22 cellular contexts compared by ENCODE assay signal in the genomic region with DNA sequence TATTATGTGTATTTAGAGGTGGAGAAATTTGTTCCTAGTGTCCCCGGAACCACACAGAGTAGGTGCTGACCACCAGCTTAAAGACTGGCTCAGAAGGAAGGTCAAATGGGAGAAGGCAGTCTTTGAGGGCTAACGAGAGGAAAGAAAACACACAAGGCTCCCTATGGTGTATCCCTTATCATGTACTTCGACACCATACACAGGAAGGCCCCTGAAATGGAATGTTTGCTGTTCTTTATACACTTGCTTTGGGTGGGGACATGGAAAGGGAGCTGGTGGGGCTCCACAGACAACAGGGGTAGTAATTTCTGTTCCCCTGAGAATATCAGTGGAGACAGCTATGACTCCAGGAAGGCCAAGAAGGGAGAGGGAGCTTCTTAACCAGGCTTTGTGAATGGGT. TPM values are rescaled to one million over a fixed set of nuclear protein-coding genes. Genes with fewer than 3 reads are reported as not detected.
A peak's percentile ranks its signal among the peaks of the same experiment; 100 is the strongest.
DNase-seq lines count a peak whose midpoint lies in the region; ATAC-seq, FAIRE-seq and TF ChIP-seq lines count a peak whose summit lies in the region.
"Had no signal": no experiment of that assay in that cellular context is flagged by ENCODE, and none has a peak within 500 bp of the region (broad histone marks: within the 10 kb centered on the region; RNA-seq: fewer than 3 reads in every experiment).

No MANE protein-coding gene starts in this region.

- CTCF ChIA-PET in PC-3 (lab: Charles Lee) = interaction anchor here (0.7 kb wide), 1 partner anchor 104 kb away, joined by 6 read pairs; no protein-coding TSS in a partner anchor

- peaks cover 6% of the 10 kb centered on the region for H3F3A ChIP-seq in PC-3 (ENCODE audit: low read length, unreplicated experiment)

- intact Hi-C loops in PC-3 (cut with micrococcal nuclease) = no loop called here

- H3K4me3 Mint-ChIP-seq in progenitor cell of endocrine pancreas (ENCODE audit: low read depth) (no peak overlapping the region), type B pancreatic cell (no peak overlapping the region)
- H3K4me3 Mint-ChIP-seq in naive thymus-derived CD8-positive, alpha-beta T cell = no peak overlapping the region
- H3K4me3 Mint-ChIP-seq: activated naive CD8-positive, alpha-beta T cell treated with anti-CD3 and anti-CD28 coated beads for 36 hours; CD8-positive, alpha-beta T cell; stimulated activated naive CD8-positive, alpha-beta T cell treated with anti-CD3 and anti-CD28 coated beads, Interleukin-15, amount 100 ng/mL, for 72 hours had no signal

- WGBS in hepatocyte (ENCODE audit: low lambda C conversion rate, missing lambda C conversion rate) = 61% methylated on average over 3 of the region's 3 CpGs

- H3K4me3 ChIP-seq in BLaER1 (no peak overlapping the region), PC-3 (ENCODE audit: low read length) (no peak overlapping the region), hepatocyte (no peak overlapping the region)

- TF ChIP-seq CTCF in PC-3 (conservative IDR thresholded peaks at IDR 0.05; ENCODE audit: low read depth, low read length) (no peak), hepatocyte (IDR thresholded peaks at IDR 0.05; ENCODE audit: poor library complexity) (no peak), progenitor cell of endocrine pancreas (IDR thresholded peaks at IDR 0.05; ENCODE audit: unreplicated experiment) (no peak), type B pancreatic cell (conservative IDR thresholded peaks at IDR 0.05) (no peak)

- H3K4me1 Mint-ChIP-seq in progenitor cell of endocrine pancreas (ENCODE audit: low read depth) = peaks cover 56% of the 10 kb centered on the region
- peaks cover 21% of the 10 kb centered on the region for H3K4me1 Mint-ChIP-seq in type B pancreatic cell (ENCODE audit: unreplicated experiment)
- peaks cover 34 to 58% (median 44%) of the 10 kb centered on the region in 4 donors for H3K4me1 Mint-ChIP-seq in naive thymus-derived CD8-positive, alpha-beta T cell

- FAIRE-seq in urothelium cell line (lab: Jason Lieb, UNC) = no peak
- FAIRE-seq: endometrium, G401.6, islet of Langerhans had no signal

- H3K27me3 ChIP-seq in BLaER1 (peaks cover 52% of the 10 kb centered on the region), PC-3 (ENCODE audit: low read length) (no peaks in the 10 kb centered on the region), hepatocyte (no peaks in the 10 kb centered on the region)
- H3K27me3 ChIP-seq: brain microvascular endothelial cell had no signal

- BruUV-seq in PC-3 (replicated peaks; lab: Mats Ljungman, UMichigan) = no TSS peak

- H3K9ac ChIP-seq in BLaER1 (no peak overlapping the region), PC-3 (ENCODE audit: low read length) (no peak overlapping the region)

- H3K27ac Mint-ChIP-seq in progenitor cell of endocrine pancreas (peak overlapping the region; percentile 24), type B pancreatic cell (no peak overlapping the region)
- no peak overlapping the region for H3K27ac Mint-ChIP-seq in naive thymus-derived CD8-positive, alpha-beta T cell
- H3K27ac Mint-ChIP-seq: activated naive CD8-positive, alpha-beta T cell treated with anti-CD3 and anti-CD28 coated beads for 36 hours; CD8-positive, alpha-beta T cell; stimulated activated naive CD8-positive, alpha-beta T cell treated with anti-CD3 and anti-CD28 coated beads, Interleukin-15, amount 100 ng/mL, for 72 hours had no signal

- POLR2A ChIA-PET in PC-3 (lab: Charles Lee; ENCODE audit: unreplicated experiment) = interaction anchor here (0.6 kb wide), 1 partner anchor 110 kb away, joined by 16 read pairs; no protein-coding TSS in a partner anchor
- POLR2A ChIA-PET in naive thymus-derived CD8-positive, alpha-beta T cell (lab: Charles Lee) = interaction anchor here (0.7 kb wide), 1 partner anchor 952 kb away, joined by 4 read pairs; no protein-coding TSS in a partner anchor

- H3K36me3 ChIP-seq in BLaER1 = no peaks in the 10 kb centered on the region
- 0 out of 2 replicates have a peak, but pooled peaks cover 5% of the 10 kb centered on the region for H3K36me3 ChIP-seq in PC-3 (ENCODE audit: low read depth, low read length)
- H3K36me3 ChIP-seq in hepatocyte (replicated peaks; ENCODE audit: insufficient read depth, low read depth) = no peaks in the 10 kb centered on the region
- H3K36me3 ChIP-seq: brain microvascular endothelial cell had no signal

- H3K36me3 Mint-ChIP-seq in progenitor cell of endocrine pancreas (ENCODE audit: insufficient read depth) = peaks cover 2% of the 10 kb centered on the region
- H3K36me3 Mint-ChIP-seq in type B pancreatic cell = peaks cover 9% of the 10 kb centered on the region
- H3K36me3 Mint-ChIP-seq in naive thymus-derived CD8-positive, alpha-beta T cell = no peaks in the 10 kb centered on the region
- H3K36me3 Mint-ChIP-seq: activated naive CD8-positive, alpha-beta T cell treated with anti-CD3 and anti-CD28 coated beads for 36 hours; CD8-positive, alpha-beta T cell had no signal

- peak overlapping the region; percentile 83; the same call in 1 of the 2 replicates for H3K4me2 ChIP-seq in BLaER1
- H3K4me2 ChIP-seq in PC-3 (ENCODE audit: low read length) = peak overlapping the region; percentile 36
- peak overlapping the region; percentile 93 for H3K4me2 ChIP-seq in hepatocyte

- H2AFZ ChIP-seq in PC-3 (ENCODE audit: low read length) (no peak overlapping the region), hepatocyte (no peak overlapping the region)

- H3K79me2 ChIP-seq in PC-3 (ENCODE audit: low read length) (peaks cover 94% of the 10 kb centered on the region), hepatocyte (peaks cover 93% of the 10 kb centered on the region)

- H3K9me2 ChIP-seq in PC-3 (replicated peaks; ENCODE audit: low read length) (no peaks in the 10 kb centered on the region), hepatocyte (replicated peaks; ENCODE audit: insufficient read depth) (no peaks in the 10 kb centered on the region)

- ATAC-seq in PC-3 = no peak
- no peak for ATAC-seq in GM19395 (IDR thresholded peaks at IDR 0.05; ENCODE audit: unreplicated experiment)
- ATAC-seq in naive thymus-derived CD8-positive, alpha-beta T cell = no peak
- ATAC-seq: CD8-positive, alpha-beta T cell; stimulated activated naive CD8-positive, alpha-beta T cell treated with anti-CD3 and anti-CD28 coated beads, Interleukin-15, amount 100 ng/mL, for 72 hours had no signal

- DNase-seq in PC-3 (no peak), hepatocyte (ENCODE audit: low spot score) (no peak), progenitor cell of endocrine pancreas (ENCODE audit: low spot score, unreplicated experiment) (no peak), type B pancreatic cell (ENCODE audit: extremely low spot score, unreplicated experiment) (no peak), urothelium cell line (ENCODE audit: low spot score) (no peak)
- DNase-seq in naive thymus-derived CD8-positive, alpha-beta T cell = no peak
- DNase-seq: activated CD4-positive, alpha-beta T cell treated with anti-CD3 and anti-CD28 coated beads, Interleukin-2, amount 50 U/mL, for 1 hour; activated CD8-positive, alpha-beta memory T cell treated with anti-CD3 and anti-CD28 coated beads, Interleukin-2, amount 50 U/mL, for 48 hours; activated naive CD8-positive, alpha-beta T cell treated with anti-CD3 and anti-CD28 coated beads for 36 hours; brain microvascular endothelial cell; CD8-positive, alpha-beta T cell; HCEC 1CT; MM.1S; NCI-H1436; NCI-H524; nucleus accumbens; stimulated activated naive CD8-positive, alpha-beta T cell treated with anti-CD3 and anti-CD28 coated beads, Interleukin-15, amount 100 ng/mL, for 72 hours had no signal

- H3K27me3 Mint-ChIP-seq in progenitor cell of endocrine pancreas = peaks cover 41% of the 10 kb centered on the region
- H3K27me3 Mint-ChIP-seq in type B pancreatic cell = peaks cover 53% of the 10 kb centered on the region
- H3K27me3 Mint-ChIP-seq in naive thymus-derived CD8-positive, alpha-beta T cell = peaks cover 43 to 86% (median 66%) of the 10 kb centered on the region in 5 donors

- H3K9me3 ChIP-seq in BLaER1 (0 out of 2 replicates have a peak, but pooled peaks cover 8% of the 10 kb centered on the region), PC-3 (ENCODE audit: low read length) (no peaks in the 10 kb centered on the region), hepatocyte (ENCODE audit: low read depth) (no peaks in the 10 kb centered on the region)

- H3K4me1 ChIP-seq in BLaER1 (peaks cover 72% of the 10 kb centered on the region), PC-3 (ENCODE audit: insufficient read depth, low read length) (peaks cover 60% of the 10 kb centered on the region), hepatocyte (ENCODE audit: insufficient read depth) (peaks cover 54% of the 10 kb centered on the region)

- H4K20me1 ChIP-seq in BLaER1 = peaks cover 55% of the 10 kb centered on the region
- peaks cover 17% of the 10 kb centered on the region for H4K20me1 ChIP-seq in PC-3 (ENCODE audit: low read length)
- peaks cover 35% of the 10 kb centered on the region for H4K20me1 ChIP-seq in hepatocyte (ENCODE audit: insufficient read depth, poor library complexity, severe bottlenecking)

- no peak overlapping the region for H3K27ac ChIP-seq in BLaER1
- H3K27ac ChIP-seq in PC-3 (ENCODE audit: low read length) = peak overlapping the region; percentile 46
- peak overlapping the region; percentile 65 for H3K27ac ChIP-seq in hepatocyte
- H3K27ac ChIP-seq: brain microvascular endothelial cell had no signal

- H3K9me3 Mint-ChIP-seq in progenitor cell of endocrine pancreas (ENCODE audit: low read depth) (peaks cover 9% of the 10 kb centered on the region), type B pancreatic cell (peaks cover 8% of the 10 kb centered on the region)
- H3K9me3 Mint-ChIP-seq in naive thymus-derived CD8-positive, alpha-beta T cell = peaks cover 0 to 3% (median 0%) of the 10 kb centered on the region in 9 donors
- H3K9me3 Mint-ChIP-seq: activated naive CD8-positive, alpha-beta T cell treated with anti-CD3 and anti-CD28 coated beads for 36 hours; CD8-positive, alpha-beta T cell had no signal

RNA-seq across cellular contexts. Expression of a gene that starts 6.0 kb away (rescaled TPM):
- 43.2 and 77.0 TPM in 2 replicates for total RNA-seq in PC-3 (2014; rRNA removed)
- 98.3 and 112 TPM in 2 replicates for total RNA-seq in hepatocyte
- polyA plus RNA-seq in hepatocyte = 111 and 115 TPM in 2 replicates
- total RNA-seq in progenitor cell of endocrine pancreas = 5.1 and 5.9 TPM in 2 replicates
- 59.8 and 362 TPM in 2 replicates for total RNA-seq in type B pancreatic cell (ENCODE audit: low replicate concordance)
- 1 to 10 TPM; 1.1 to 1.2 TPM for total RNA-seq in naive thymus-derived CD8-positive, alpha-beta T cell
- polyA plus RNA-seq in naive thymus-derived CD8-positive, alpha-beta T cell = 1 to 10 TPM in 1 of 3 donors, under 1 TPM in 2; 0.16 to 1.7 (median 0.23) TPM

Comparison
In these comparisons a context has a peak if more than half of its experiments do, and no peak if none do; other contexts are left out.
1. H3K4me2 ChIP-seq: peak in every context shown above with its lines; median percentile 93 in hepatocyte; 83 in BLaER1; 36 in PC-3.